ENCODE assay signal across 9 cellular contexts in the genomic region with DNA sequence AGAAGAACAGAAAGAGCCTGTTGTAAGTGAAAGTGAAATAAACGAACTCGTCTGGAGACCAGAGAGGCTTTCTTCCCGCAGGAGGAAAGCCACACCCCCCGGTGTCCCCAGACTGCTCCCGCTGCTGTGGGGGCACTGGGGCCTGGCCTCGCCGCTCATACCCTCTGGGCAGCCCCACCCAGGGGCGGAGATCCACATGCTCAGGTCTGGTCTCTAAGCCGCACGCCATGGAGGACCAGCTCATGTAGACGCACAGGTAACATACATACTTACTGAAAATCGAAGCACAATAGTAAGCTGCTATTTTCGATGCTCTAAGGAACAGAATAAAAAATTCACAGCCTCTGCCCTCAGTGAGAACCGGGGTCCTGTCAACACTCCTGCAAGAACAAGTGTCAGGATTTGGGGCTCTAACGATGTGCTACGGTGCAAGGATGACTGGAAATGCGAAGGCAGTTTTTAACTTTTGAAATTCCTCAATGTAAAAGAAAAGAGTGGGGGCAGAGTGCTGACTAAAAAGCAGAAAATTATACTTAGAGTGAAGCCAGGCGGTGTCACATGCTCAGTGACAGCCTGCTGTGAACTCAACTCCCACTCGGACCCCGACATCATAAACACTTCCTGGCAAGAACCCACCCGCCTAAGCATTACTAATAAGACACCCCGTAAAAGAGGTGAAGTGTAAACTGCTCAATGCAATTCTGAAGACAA.
A peak's percentile ranks its signal among the peaks of the same experiment; 100 is the strongest.
DNase-seq lines count a peak whose midpoint lies in the region; ATAC-seq lines count a peak whose summit lies in the region.
"Had no signal": no experiment of that assay in that cellular context is flagged by ENCODE, and none has a peak within 500 bp of the region (broad histone marks: within the 10 kb centered on the region; RNA-seq: fewer than 3 reads in every experiment).

No MANE protein-coding gene starts in this region.

- peaks cover 48 to 58% of the 10 kb centered on the region in 2 donors for H3K4me1 Mint-ChIP-seq in immature natural killer cell

- peak overlapping the region; percentile 57 to 91 (median 85) for H3K27ac Mint-ChIP-seq in immature natural killer cell

- peak overlapping the region; percentile 54 to 92 (median 77) for H3K4me3 Mint-ChIP-seq in immature natural killer cell

- H3K27me3 Mint-ChIP-seq in immature natural killer cell (ENCODE audit: low read depth in 3 of 3) = peaks cover 0 to 9% (median 0%) of the 10 kb centered on the region in 3 donors

- DNase-seq in activated CD4-positive, alpha-beta T cell treated with anti-CD3 and anti-CD28 coated beads for 4 hours = peak; percentile 66 to 81
- DNase-seq in immature natural killer cell (peak in 2 of 3 donors; percentile 19 to 36), GOT3 (lab: John Stamatoyannopoulos, UW) (no peak), SW 1271 (lab: John Stamatoyannopoulos, UW) (no peak), AG08395 (ENCODE audit: low spot score) (no peak), DMS53 (lab: John Stamatoyannopoulos, UW) (no peak)
- DNase-seq in stimulated activated naive CD8-positive, alpha-beta T cell treated with anti-CD3 and anti-CD28 coated beads, Interleukin-15, Interleukin-2, amounts not matched to agents 100 U/mL and 50 U/mL, for 24 hours = peak; percentile 73
- DNase-seq: T1000 had no signal

- H3K36me3 Mint-ChIP-seq in immature natural killer cell = peaks cover 0 to 12% (median 0%) of the 10 kb centered on the region in 3 donors

- H3K9me3 Mint-ChIP-seq in immature natural killer cell = no peaks in the 10 kb centered on the region

- peak; percentile 28 for ATAC-seq in HG03108 (IDR thresholded peaks at IDR 0.05; ENCODE audit: unreplicated experiment)
- peak; percentile 55 for ATAC-seq in stimulated activated naive CD8-positive, alpha-beta T cell treated with anti-CD3 and anti-CD28 coated beads, Interleukin-15, Interleukin-2, amounts not matched to agents 100 U/mL and 50 U/mL, for 24 hours

Comparison
In these comparisons a context has a peak if more than half of its experiments do, and no peak if none do; other contexts are left out.
1. DNase-seq: peak in activated CD4-positive, alpha-beta T cell treated with anti-CD3 and anti-CD28 coated beads for 4 hours (2 of 2), immature natural killer cell (2 of 3) and stimulated activated naive CD8-positive, alpha-beta T cell treated with anti-CD3 and anti-CD28 coated beads, Interleukin-15, Interleukin-2, amounts not matched to agents 100 U/mL and 50 U/mL, for 24 hours (single experiment); none in GOT3 (single experiment), SW 1271 (0 of 2), AG08395 (single experiment) and DMS53 (single experiment).